Comparison of ENCODE assay signal across 15 cellular contexts in genomic region chr6:54516331-54516730, GRCh38.
DNase-seq lines count a peak whose midpoint lies in the region; ATAC-seq and TF ChIP-seq lines count a peak whose summit lies in the region.
"Had no signal": no experiment of that assay in that cellular context is flagged by ENCODE, and none has a peak within 500 bp of the region (broad histone marks: within the 10 kb centered on the region; RNA-seq: fewer than 3 reads in every experiment).

No MANE protein-coding gene starts in this region.

- no peak for ATAC-seq in GM18517 (IDR thresholded peaks at IDR 0.05; ENCODE audit: unreplicated experiment)
- ATAC-seq: GM23338, K562, Panc1 had no signal

- H3K4me3 ChIP-seq in lower leg skin (ENCODE audit: low read depth, poor library complexity, severe bottlenecking) = no peak overlapping the region
- H3K4me3 ChIP-seq: GM23338, K562 had no signal

- TF ChIP-seq POLR2A in lower leg skin (IDR thresholded peaks at IDR 0.05) = no peak

- DNase-seq in DMS 273 (lab: John Stamatoyannopoulos, UW; ENCODE audit: unreplicated experiment) (peak; percentile 13), DMS 273 treated with DMSO at 0.1 percent for 48 hours (lab: John Stamatoyannopoulos, UW) (no peak), NCI-H1105 treated with DMSO at 0.1 percent for 48 hours (lab: John Stamatoyannopoulos, UW) (peak; percentile 86), NCI-H69 (lab: John Stamatoyannopoulos, UW) (peak; percentile 38), left kidney (ENCODE audit: low read depth, low spot score) (peak; percentile 1), NCI-H510A (lab: John Stamatoyannopoulos, UW) (no peak), lower leg skin (ENCODE audit: low spot score in 2 of 2) (no peak)
- DNase-seq: CD4-positive, alpha-beta T cell; GF-D8; NCI-H1930; T-helper 9 cell had no signal

- no peak for TF ChIP-seq CTCF in lower leg skin (IDR thresholded peaks at IDR 0.05)

- intact Hi-C loops in lower leg skin (cut with DNase I; ENCODE audit: low total_unique reads) = no loop called here

- WGBS in lower leg skin, 2 donors = 79 to 86% methylated on average over 1 of the region's 1 CpG

Comparison
In these comparisons a context has a peak if more than half of its experiments do, and no peak if none do; other contexts are left out.
1. DNase-seq: peak in DMS 273 (single experiment), NCI-H1105 treated with DMSO at 0.1 percent for 48 hours (single experiment), NCI-H69 (single experiment) and left kidney (single experiment); none in DMS 273 treated with DMSO at 0.1 percent for 48 hours (single experiment), NCI-H510A (single experiment) and lower leg skin (0 of 2).